Comparison of ENCODE assay signal across 7 cellular contexts in genomic region chr15:89129123-89129815, GRCh38. TPM values are rescaled to one million over a fixed set of nuclear protein-coding genes. Genes with fewer than 3 reads are reported as not detected.
A peak's percentile ranks its signal among the peaks of the same experiment; 100 is the strongest.
DNase-seq lines count a peak whose midpoint lies in the region; ATAC-seq and TF ChIP-seq lines count a peak whose summit lies in the region.

No MANE protein-coding gene starts in this region.

- H3K4me3 ChIP-seq in epithelial cell of esophagus (ENCODE audit: low read length), result no peak overlapping the region

- peak; percentile 81 for TF ChIP-seq CTCF in GM13977 (IDR thresholded peaks at IDR 0.05; ENCODE audit: extremely low read depth, insufficient read depth, missing control alignments)
- TF ChIP-seq CTCF in epithelial cell of esophagus (IDR thresholded peaks at IDR 0.05; ENCODE audit: insufficient read depth, low read depth, low read length, missing control alignments), result peak; percentile 79
- peak in 1 of 3 donors; percentile 49 for TF ChIP-seq CTCF in omental fat pad (IDR thresholded peaks at IDR 0.05)

- DNase-seq in GM13977 (ENCODE audit: low spot score), result peak; percentile 55
- peak; percentile 72 for DNase-seq in NAMALWA (ENCODE audit: low spot score)
- DNase-seq in activated CD4-positive, alpha-beta T cell treated with anti-CD3 and anti-CD28 coated beads, Interleukin-2, amount 50 U/mL, for 48 hours, result peak; percentile 56 to 62
- DNase-seq in epithelial cell of esophagus (ENCODE audit: low read depth), result peak; percentile 50
- DNase-seq in omental fat pad (ENCODE audit: low spot score), result no peak
- DNase-seq in NOMO-1 treated with dmso at 0.1 percent for 144 hours (lab: John Stamatoyannopoulos, UW; ENCODE audit: unreplicated experiment), result no peak

- in situ Hi-C loops in GM13977 (cut with MboI; ENCODE audit: low pct_unique_long_range_greater_than_20kb, low sequenced_read_pairs, unreplicated experiment), result no loop called here

- ATAC-seq in omental fat pad (ENCODE audit: low FRiP score) (peak; percentile 61), HG02852 (IDR thresholded peaks at IDR 0.05; ENCODE audit: unreplicated experiment) (no peak)

RNA-seq across cellular contexts. Expression of gene ABHD2, which starts 41.0 kb away (rescaled TPM):
- 100 to 1,000 TPM in 1 of 4 donors, 10 to 100 TPM in 3; 53.3 to 110 (median 68.6) TPM for total RNA-seq in omental fat pad

Comparison
In these comparisons a context has a peak if more than half of its experiments do, and no peak if none do; other contexts are left out.
1. DNase-seq: peak in GM13977 (single experiment), NAMALWA (single experiment), activated CD4-positive, alpha-beta T cell treated with anti-CD3 and anti-CD28 coated beads, Interleukin-2, amount 50 U/mL, for 48 hours (2 of 2) and epithelial cell of esophagus (single experiment); none in omental fat pad (single experiment) and NOMO-1 treated with dmso at 0.1 percent for 144 hours (single experiment).